Comparison of ENCODE assay signal across 11 cellular contexts in genomic region chr3:156586905-156587766, GRCh38. TPM values are rescaled to one million over a fixed set of nuclear protein-coding genes. Genes with fewer than 3 reads are reported as not detected.
DNase-seq lines count a peak whose midpoint lies in the region; ATAC-seq lines count a peak whose summit lies in the region.
"Had no signal": no experiment of that assay in that cellular context is flagged by ENCODE, and none has a peak within 500 bp of the region (broad histone marks: within the 10 kb centered on the region; RNA-seq: fewer than 3 reads in every experiment).

No MANE protein-coding gene starts in this region.

- H3K9me3 Mint-ChIP-seq in activated T-helper 1 cell treated with anti-CD3 and anti-CD28 coated beads, Interleukin-12 subunit alpha, Interleukin-12 subunit beta, Interleukin-2, Interleukin-4 antibody, amounts not matched to agents 30 ng/mL and 10 ng/mL and 1 ng/mL, durations not matched to agents 14 hours and 24 hours and 36 hours, result peaks cover 3% of the 10 kb centered on the region
- H3K9me3 Mint-ChIP-seq in activated T-helper 17 cell treated with anti-CD3 and anti-CD28 coated beads, Interleukin-2, amount 50 U/mL, for 72 hours, result no peaks in the 10 kb centered on the region
- H3K9me3 Mint-ChIP-seq: stimulated activated effector memory CD8-positive, alpha-beta T cell treated with anti-CD3 and anti-CD28 coated beads, Interleukin-12 subunit alpha, Interleukin-12 subunit beta, amount 100 ng/mL, for 72 hours had no signal

- intact Hi-C loops in activated T-helper 1 cell treated with anti-CD3 and anti-CD28 coated beads, Interleukin-12 subunit alpha, Interleukin-12 subunit beta, Interleukin-2, Interleukin-4 antibody, amounts not matched to agents 30 ng/mL and 10 ng/mL and 1 ng/mL, durations not matched to agents 14 hours and 24 hours and 36 hours (cut with micrococcal nuclease), result no loop called here

- no peak overlapping the region for H3K4me3 Mint-ChIP-seq in activated T-helper 1 cell treated with anti-CD3 and anti-CD28 coated beads, Interleukin-12 subunit alpha, Interleukin-12 subunit beta, Interleukin-2, Interleukin-4 antibody, amounts not matched to agents 30 ng/mL and 10 ng/mL and 1 ng/mL, durations not matched to agents 14 hours and 24 hours and 36 hours
- no peak overlapping the region for H3K4me3 Mint-ChIP-seq in activated T-helper 17 cell treated with anti-CD3 and anti-CD28 coated beads, Interleukin-2, amount 50 U/mL, for 72 hours
- H3K4me3 Mint-ChIP-seq: stimulated activated effector memory CD8-positive, alpha-beta T cell treated with anti-CD3 and anti-CD28 coated beads, Interleukin-12 subunit alpha, Interleukin-12 subunit beta, amount 100 ng/mL, for 72 hours had no signal

- no peak for DNase-seq in activated T-helper 1 cell treated with anti-CD3 and anti-CD28 coated beads, Interleukin-12 subunit alpha, Interleukin-12 subunit beta, Interleukin-2, Interleukin-4 antibody, amounts not matched to agents 30 ng/mL and 10 ng/mL and 1 ng/mL, durations not matched to agents 14 hours and 24 hours and 36 hours (ENCODE audit: low spot score)
- DNase-seq in pons (ENCODE audit: low spot score), result peak; percentile 37
- no peak for DNase-seq in T-helper 2 cell
- no peak for DNase-seq in NCI-H2196 treated with DMSO at 0.1 percent for 48 hours (lab: John Stamatoyannopoulos, UW; ENCODE audit: unreplicated experiment)
- DNase-seq in NCI-H1436 treated with DMSO at 0.1 percent for 48 hours (lab: John Stamatoyannopoulos, UW), result no peak
- DNase-seq: mesenchymal stem cell, NCI-H2107 had no signal

- H3K36me3 Mint-ChIP-seq in activated T-helper 1 cell treated with anti-CD3 and anti-CD28 coated beads, Interleukin-12 subunit alpha, Interleukin-12 subunit beta, Interleukin-2, Interleukin-4 antibody, amounts not matched to agents 30 ng/mL and 10 ng/mL and 1 ng/mL, durations not matched to agents 14 hours and 24 hours and 36 hours (ENCODE audit: low read depth), result no peaks in the 10 kb centered on the region
- H3K36me3 Mint-ChIP-seq in activated T-helper 17 cell treated with anti-CD3 and anti-CD28 coated beads, Interleukin-2, amount 50 U/mL, for 72 hours (ENCODE audit: low read depth), result no peaks in the 10 kb centered on the region
- H3K36me3 Mint-ChIP-seq: stimulated activated effector memory CD8-positive, alpha-beta T cell treated with anti-CD3 and anti-CD28 coated beads, Interleukin-12 subunit alpha, Interleukin-12 subunit beta, amount 100 ng/mL, for 72 hours had no signal

- H3K4me1 Mint-ChIP-seq in activated T-helper 1 cell treated with anti-CD3 and anti-CD28 coated beads, Interleukin-12 subunit alpha, Interleukin-12 subunit beta, Interleukin-2, Interleukin-4 antibody, amounts not matched to agents 30 ng/mL and 10 ng/mL and 1 ng/mL, durations not matched to agents 14 hours and 24 hours and 36 hours (ENCODE audit: low read depth), result peaks cover 14% of the 10 kb centered on the region
- peaks cover 5% of the 10 kb centered on the region for H3K4me1 Mint-ChIP-seq in activated T-helper 17 cell treated with anti-CD3 and anti-CD28 coated beads, Interleukin-2, amount 50 U/mL, for 72 hours

- ATAC-seq in GM18867 (IDR thresholded peaks at IDR 0.05; ENCODE audit: unreplicated experiment), result peak; percentile 72
- peak; percentile 67 for ATAC-seq in HG03025 (IDR thresholded peaks at IDR 0.05; ENCODE audit: low FRiP score, unreplicated experiment)
- ATAC-seq in activated T-helper 17 cell treated with anti-CD3 and anti-CD28 coated beads, Interleukin-2, amount 50 U/mL, for 72 hours (replicated peaks), result no peak
- ATAC-seq: stimulated activated effector memory CD8-positive, alpha-beta T cell treated with anti-CD3 and anti-CD28 coated beads, Interleukin-12 subunit alpha, Interleukin-12 subunit beta, amount 100 ng/mL, for 72 hours had no signal

- H3K27ac Mint-ChIP-seq in activated T-helper 1 cell treated with anti-CD3 and anti-CD28 coated beads, Interleukin-12 subunit alpha, Interleukin-12 subunit beta, Interleukin-2, Interleukin-4 antibody, amounts not matched to agents 30 ng/mL and 10 ng/mL and 1 ng/mL, durations not matched to agents 14 hours and 24 hours and 36 hours, result peak overlapping the region; percentile 10
- H3K27ac Mint-ChIP-seq in activated T-helper 17 cell treated with anti-CD3 and anti-CD28 coated beads, Interleukin-2, amount 50 U/mL, for 72 hours, result no peak overlapping the region
- H3K27ac Mint-ChIP-seq: stimulated activated effector memory CD8-positive, alpha-beta T cell treated with anti-CD3 and anti-CD28 coated beads, Interleukin-12 subunit alpha, Interleukin-12 subunit beta, amount 100 ng/mL, for 72 hours had no signal

- peaks cover 7% of the 10 kb centered on the region for H3K27me3 Mint-ChIP-seq in activated T-helper 1 cell treated with anti-CD3 and anti-CD28 coated beads, Interleukin-12 subunit alpha, Interleukin-12 subunit beta, Interleukin-2, Interleukin-4 antibody, amounts not matched to agents 30 ng/mL and 10 ng/mL and 1 ng/mL, durations not matched to agents 14 hours and 24 hours and 36 hours (ENCODE audit: insufficient read depth)
- H3K27me3 Mint-ChIP-seq in activated T-helper 17 cell treated with anti-CD3 and anti-CD28 coated beads, Interleukin-2, amount 50 U/mL, for 72 hours, result peaks cover 4% of the 10 kb centered on the region

RNA-seq across cellular contexts. Expression of gene SSR3, which starts 32.2 kb away (rescaled TPM):
- total RNA-seq in activated T-helper 1 cell treated with anti-CD3 and anti-CD28 coated beads, Interleukin-12 subunit alpha, Interleukin-12 subunit beta, Interleukin-2, Interleukin-4 antibody, amounts not matched to agents 30 ng/mL and 10 ng/mL and 1 ng/mL, durations not matched to agents 14 hours and 24 hours and 36 hours, result 149 and 162 TPM in 2 replicates
- 100 to 1,000 TPM; 140 to 188 TPM for total RNA-seq in activated T-helper 17 cell treated with anti-CD3 and anti-CD28 coated beads, Interleukin-2, amount 50 U/mL, for 72 hours
